Comparison of ENCODE assay signal across 8 cellular contexts in the genomic region with DNA sequence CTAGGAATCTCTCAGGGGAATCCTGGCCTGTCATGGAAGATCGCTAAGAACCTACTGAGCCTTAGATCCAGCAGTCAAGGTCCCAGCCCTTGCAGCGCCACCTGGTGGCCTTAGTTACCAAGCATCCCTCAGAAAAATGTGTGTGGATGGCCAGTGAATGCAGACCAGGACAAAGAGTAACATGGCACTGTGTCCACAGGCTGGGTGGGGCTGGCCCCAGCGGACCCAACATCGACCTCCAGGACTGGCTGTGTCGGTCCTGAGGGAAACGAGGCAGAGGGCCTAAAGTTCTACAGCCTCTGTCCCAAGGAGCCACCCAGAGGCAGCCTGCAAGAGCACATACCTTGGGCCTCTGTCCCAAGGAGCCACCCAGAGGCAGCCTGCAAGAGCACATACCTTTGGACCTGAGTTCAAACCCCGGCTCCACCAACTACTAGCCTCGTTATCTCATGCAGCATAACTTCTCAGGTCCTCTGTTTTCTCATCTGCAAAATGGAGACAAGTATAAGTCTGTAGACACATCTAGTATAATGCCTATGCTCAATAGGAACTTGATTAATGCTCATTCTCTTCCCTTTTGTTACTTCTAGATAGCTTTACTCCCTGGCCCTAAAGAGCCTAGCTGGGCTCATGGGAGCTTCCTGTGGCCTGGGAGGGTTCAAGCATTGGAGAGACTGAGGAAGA. TPM values are rescaled to one million over a fixed set of nuclear protein-coding genes. Genes with fewer than 3 reads are reported as not detected.
DNase-seq lines count a peak whose midpoint lies in the region; ATAC-seq, FAIRE-seq and TF ChIP-seq lines count a peak whose summit lies in the region.

No MANE protein-coding gene starts in this region.

- peaks cover 7% of the 10 kb centered on the region for H3K27me3 ChIP-seq in AG04450 (ENCODE audit: control insufficient read depth, insufficient read depth, low read length)

- TF ChIP-seq POLR2A in H54 (IDR thresholded peaks at IDR 0.05; ENCODE audit: low read depth, low read length): no peak

- H3K9me3 ChIP-seq in AG04450 (ENCODE audit: control insufficient read depth, insufficient read depth, low read length): no peaks in the 10 kb centered on the region

- POLR2A ChIA-PET in AG04450 (lab: Yijun Ruan, JAX): no interaction called here

- DNase-seq in AG04450 (ENCODE audit: low read depth, low spot score) (peak; percentile 36), H54 (ENCODE audit: insufficient read length, low spot score) (peak; percentile 52), NCI-H446 (lab: John Stamatoyannopoulos, UW) (peak; percentile 31 to 79), cerebellum (ENCODE audit: low spot score) (peak; percentile 48), left lobe of liver (ENCODE audit: low spot score) (peak; percentile 85)
- DNase-seq in activated CD4-positive, alpha-beta T cell treated with anti-CD3 and anti-CD28 coated beads for 1 hour: peak; percentile 58
- peak; percentile 58 to 74 for DNase-seq in stimulated activated CD4-positive, alpha-beta T cell treated with anti-CD3 and anti-CD28 coated beads, Interleukin-4, amount 100 ng/mL, for 4 hours

- no peak overlapping the region for H3K27ac ChIP-seq in AG04450 (ENCODE audit: low read depth, low read length)

- CTCF ChIA-PET in AG04450 (lab: Charles Lee): interaction anchor here (0.6 to 4.4 kb wide), 17 partner anchors 8 to 289 kb away, joined by 3 to 28 read pairs (median 4); partner anchors contain the start of genes DAPK2 and HERC1

- no peak overlapping the region for H3K4me3 ChIP-seq in AG04450 (ENCODE audit: low read depth, low read length)

- no peak for FAIRE-seq in H54 (lab: Jason Lieb, UNC)

- peak; percentile 89 for TF ChIP-seq CTCF in AG04450 (IDR thresholded peaks at IDR 0.05; ENCODE audit: low read depth, low read length)

- ATAC-seq in left lobe of liver (peak; percentile 78), GM19397 (IDR thresholded peaks at IDR 0.05; ENCODE audit: unreplicated experiment) (no peak)

RNA-seq across cellular contexts. Expression of gene HERC1, which starts 57.5 kb away (rescaled TPM):
- 20.3 and 31.0 TPM in 2 replicates for polyA plus RNA-seq in AG04450 (2011; rRNA removed)
- polyA minus RNA-seq in AG04450 (2011; rRNA and poly(A)+ RNA removed): 66.5 and 90.6 TPM in 2 replicates
- 220 TPM for total RNA-seq in cerebellum
- total RNA-seq in left lobe of liver: 40.6 TPM
